30 cellular contexts compared by ENCODE assay signal in genomic region chr1:230401096-230401495, GRCh38. TPM values are rescaled to one million over a fixed set of nuclear protein-coding genes. Genes with fewer than 3 reads are reported as not detected.
"Had no signal": no experiment of that assay in that cellular context is flagged by ENCODE, and none has a peak within 500 bp of the region (broad histone marks: within the 10 kb centered on the region; RNA-seq: fewer than 3 reads in every experiment).

No MANE protein-coding gene starts in this region.

- H3K36me3 Mint-ChIP-seq: activated CD4-positive, alpha-beta memory T cell treated with anti-CD3 and anti-CD28 coated beads for 36 hours; natural killer cell; stimulated activated memory B cell treated with anti-CD40 and anti-IgM and Interleukin-4, amounts not matched to agents 10 μg/mL and 1 μg/mL and 100 μg/mL, for 72 hours; type B pancreatic cell had no signal

- H3K9me3 Mint-ChIP-seq: activated CD4-positive, alpha-beta memory T cell treated with anti-CD3 and anti-CD28 coated beads for 36 hours; activated naive CD4-positive, alpha-beta T cell treated with anti-CD3 and anti-CD28 coated beads, Interleukin-2, amount 50 U/mL, for 72 hours; activated T-helper 1 cell treated with anti-CD3 and anti-CD28 coated beads, Interleukin-12 subunit alpha, Interleukin-12 subunit beta, Interleukin-2, Interleukin-4 antibody, amounts not matched to agents 30 ng/mL and 10 ng/mL and 1 ng/mL, durations not matched to agents 14 hours and 24 hours and 36 hours; natural killer cell; stimulated activated naive CD8-positive, alpha-beta T cell treated with anti-CD3 and anti-CD28 coated beads, Interleukin-15, amount 100 ng/mL, for 72 hours; type B pancreatic cell had no signal

- H3K27ac Mint-ChIP-seq: activated CD4-positive, alpha-beta memory T cell treated with anti-CD3 and anti-CD28 coated beads for 36 hours; activated naive CD4-positive, alpha-beta T cell treated with anti-CD3 and anti-CD28 coated beads, Interleukin-2, amount 50 U/mL, for 72 hours; activated T-helper 1 cell treated with anti-CD3 and anti-CD28 coated beads, Interleukin-12 subunit alpha, Interleukin-12 subunit beta, Interleukin-2, Interleukin-4 antibody, amounts not matched to agents 30 ng/mL and 10 ng/mL and 1 ng/mL, durations not matched to agents 14 hours and 24 hours and 36 hours; natural killer cell; progenitor cell of endocrine pancreas; stimulated activated memory B cell treated with anti-CD40 and anti-IgM and Interleukin-4, amounts not matched to agents 10 μg/mL and 1 μg/mL and 100 μg/mL, for 72 hours; type B pancreatic cell had no signal

- H3K27me3 Mint-ChIP-seq: progenitor cell of endocrine pancreas, type B pancreatic cell had no signal

- H3K4me1 ChIP-seq: body of pancreas, esophagus squamous epithelium, sigmoid colon, uterus had no signal

- FAIRE-seq: endometrium, islet of Langerhans, small intestine had no signal

- H3K36me3 ChIP-seq: cardiac muscle cell, esophagus squamous epithelium, neutrophil, ovary, sigmoid colon, uterus had no signal

- H3K27ac ChIP-seq: body of pancreas, cardiac muscle cell, epithelial cell of prostate, esophagus squamous epithelium, neutrophil, ovary, sigmoid colon, uterus had no signal

- H3K4me1 Mint-ChIP-seq: natural killer cell; stimulated activated memory B cell treated with anti-CD40 and anti-IgM and Interleukin-4, amounts not matched to agents 10 μg/mL and 1 μg/mL and 100 μg/mL, for 72 hours; stimulated activated naive CD8-positive, alpha-beta T cell treated with anti-CD3 and anti-CD28 coated beads, Interleukin-15, amount 100 ng/mL, for 72 hours had no signal

- H3K9me3 ChIP-seq: body of pancreas, esophagus squamous epithelium, neutrophil, ovary, sigmoid colon, uterus had no signal

- H3K4me3 ChIP-seq: body of pancreas, cardiac muscle cell, esophagus squamous epithelium, ovary, sigmoid colon, uterus had no signal

- H3K4me3 Mint-ChIP-seq: activated CD4-positive, alpha-beta memory T cell treated with anti-CD3 and anti-CD28 coated beads for 36 hours; activated T-helper 1 cell treated with anti-CD3 and anti-CD28 coated beads, Interleukin-12 subunit alpha, Interleukin-12 subunit beta, Interleukin-2, Interleukin-4 antibody, amounts not matched to agents 30 ng/mL and 10 ng/mL and 1 ng/mL, durations not matched to agents 14 hours and 24 hours and 36 hours; natural killer cell; stimulated activated memory B cell treated with anti-CD40 and anti-IgM and Interleukin-4, amounts not matched to agents 10 μg/mL and 1 μg/mL and 100 μg/mL, for 72 hours; stimulated activated naive CD8-positive, alpha-beta T cell treated with anti-CD3 and anti-CD28 coated beads, Interleukin-15, amount 100 ng/mL, for 72 hours; type B pancreatic cell had no signal

- ATAC-seq: activated CD4-positive, CD25-positive, alpha-beta regulatory T cell treated with anti-CD3 and anti-CD28 coated beads, Interleukin-2, amount 50 U/mL, for 24 hours; activated naive CD4-positive, alpha-beta T cell treated with anti-CD3 and anti-CD28 coated beads, Interleukin-2, amount 50 U/mL, for 72 hours; body of pancreas; natural killer cell; stimulated activated memory B cell treated with anti-CD40 and anti-IgM and Interleukin-4, amounts not matched to agents 10 μg/mL and 1 μg/mL and 100 μg/mL, for 72 hours; stimulated activated naive CD8-positive, alpha-beta T cell treated with anti-CD3 and anti-CD28 coated beads, Interleukin-15, amount 100 ng/mL, for 72 hours had no signal

- H3K27me3 ChIP-seq: body of pancreas, cardiac muscle cell, neutrophil, ovary, uterus had no signal

- DNase-seq: activated CD4-positive, alpha-beta memory T cell treated with anti-CD3 and anti-CD28 coated beads for 36 hours; activated CD4-positive, alpha-beta T cell treated with anti-CD3 and anti-CD28 coated beads for 48 hours; activated CD8-positive, alpha-beta memory T cell treated with anti-CD3 and anti-CD28 coated beads, Interleukin-2, amount 50 U/mL, for 4 hours; activated naive CD4-positive, alpha-beta T cell; activated T-cell treated with anti-CD3 and anti-CD28 coated beads, Interleukin-2, amount 50 U/mL, for 1 hour; anterior cingulate cortex; cerebellar nuclear complex; cortex of kidney; esophagus squamous epithelium; natural killer cell; ovary; sigmoid colon; small intestine; stimulated activated CD4-positive, alpha-beta T cell treated with anti-CD3 and anti-CD28 coated beads, Interleukin-1b, Interleukin-23, amount 100 ng/mL, for 48 hours; stimulated activated CD4-positive, alpha-beta T cell treated with anti-CD3 and anti-CD28 coated beads, Interleukin-4, amount 100 ng/mL, for 4 hours; stimulated activated CD8-positive, alpha-beta memory T cell treated with anti-CD3 and anti-CD28 coated beads, Interleukin-4, amount 100 ng/mL, for 48 hours; stimulated activated naive CD8-positive, alpha-beta T cell treated with anti-CD3 and anti-CD28 coated beads, Interleukin-15, amount 100 ng/mL, for 72 hours; uterus had no signal

RNA-seq across cellular contexts. Expression of gene PGBD5, which starts 25.0 kb away (rescaled TPM):
- total RNA-seq: activated T-helper 1 cell treated with anti-CD3 and anti-CD28 coated beads, Interleukin-12 subunit alpha, Interleukin-12 subunit beta, Interleukin-2, Interleukin-4 antibody, amounts not matched to agents 30 ng/mL and 10 ng/mL and 1 ng/mL, durations not matched to agents 14 hours and 24 hours and 36 hours had no signal
